In genomic region chr14:89430271-89430620, GRCh38 we compare ENCODE assay signal across 9 cellular contexts. TPM values are rescaled to one million over a fixed set of nuclear protein-coding genes. Genes with fewer than 3 reads are reported as not detected.
DNase-seq lines count a peak whose midpoint lies in the region; ATAC-seq, FAIRE-seq and TF ChIP-seq lines count a peak whose summit lies in the region.
"Had no signal": no experiment of that assay in that cellular context is flagged by ENCODE, and none has a peak within 500 bp of the region (broad histone marks: within the 10 kb centered on the region; RNA-seq: fewer than 3 reads in every experiment).

No MANE protein-coding gene starts in this region.

- H3K9ac ChIP-seq in astrocyte (ENCODE audit: low read length) = peak overlapping the region; percentile 63

- no peak overlapping the region for H2AFZ ChIP-seq in astrocyte (ENCODE audit: low read depth, low read length)

- H3K36me3 ChIP-seq in astrocyte (ENCODE audit: insufficient read depth, low read length) (no peaks in the 10 kb centered on the region), neutrophil (no peaks in the 10 kb centered on the region)

- CTCF ChIA-PET in GM10248 (lab: Yijun Ruan, JAX) = interaction anchor here (0.9 to 1.9 kb wide), 5 partner anchors 11 to 375 kb away, joined by 3 to 4 read pairs (median 4); no protein-coding TSS in a partner anchor

- H3K4me1 Mint-ChIP-seq in astrocyte (ENCODE audit: low read depth, unreplicated experiment) = peaks cover 42% of the 10 kb centered on the region

- peaks cover 8% of the 10 kb centered on the region for H3K36me3 Mint-ChIP-seq in astrocyte (ENCODE audit: low read depth, unreplicated experiment)

- H3K27ac Mint-ChIP-seq in astrocyte (ENCODE audit: unreplicated experiment) = peak overlapping the region; percentile 94

- peaks cover 5% of the 10 kb centered on the region for H3K79me2 ChIP-seq in astrocyte (ENCODE audit: insufficient read depth, low read length)

- DNase-seq in astrocyte (ENCODE audit: low read depth) = no peak
- no peak for DNase-seq in GM10248 (ENCODE audit: extremely low spot score)
- DNase-seq in occipital lobe (lab: John Stamatoyannopoulos, UW) = no peak
- DNase-seq: GOT3 had no signal

- no peaks in the 10 kb centered on the region for H3K27me3 Mint-ChIP-seq in astrocyte (ENCODE audit: low read depth, unreplicated experiment)

- H3K4me1 ChIP-seq in astrocyte (ENCODE audit: insufficient read depth, low read length) = peaks cover 37% of the 10 kb centered on the region
- peaks cover 37% of the 10 kb centered on the region in 2 experiments for H3K4me1 ChIP-seq in neutrophil (ENCODE audit: control insufficient read depth in 1 of 2, insufficient read depth in 1 of 2, low read depth in 1 of 2, low read length in 1 of 2)

- no peaks in the 10 kb centered on the region for H3K9me3 ChIP-seq in astrocyte (ENCODE audit: insufficient read depth, low read depth, low read length)
- no peaks in the 10 kb centered on the region for H3K9me3 ChIP-seq in neutrophil

- no peak overlapping the region for H3K4me3 Mint-ChIP-seq in astrocyte (ENCODE audit: unreplicated experiment)

- FAIRE-seq in astrocyte (lab: Jason Lieb, UNC) = no peak

- H3K4me3 ChIP-seq in astrocyte (ENCODE audit: insufficient read depth, low read depth, low read length) (peak overlapping the region; percentile 32), neutrophil (ENCODE audit: low read depth in 1 of 2, low read length in 1 of 2) (peak overlapping the region; percentile 46 to 62)

- H3K4me2 ChIP-seq in astrocyte (ENCODE audit: low read length) = peak overlapping the region; percentile 74

- H3K27ac ChIP-seq in astrocyte (ENCODE audit: low read depth, low read length) = peak overlapping the region; percentile 72
- peak overlapping the region; percentile 88 for H3K27ac ChIP-seq in neutrophil

- no peak for TF ChIP-seq CTCF in astrocyte (IDR thresholded peaks at IDR 0.05; ENCODE audit: insufficient read depth, low read depth, low read length)
- no peak for TF ChIP-seq CTCF in neutrophil (IDR thresholded peaks at IDR 0.05)
- TF ChIP-seq CTCF in GM10248 (IDR thresholded peaks at IDR 0.05; ENCODE audit: control extremely low read depth, extremely low read depth, low read depth, missing control alignments) = no peak

- H3K9me3 Mint-ChIP-seq in astrocyte (ENCODE audit: unreplicated experiment) = no peaks in the 10 kb centered on the region

- H4K20me1 ChIP-seq in astrocyte (ENCODE audit: insufficient read depth, low read length) = no peaks in the 10 kb centered on the region

- H3K27me3 ChIP-seq in astrocyte (ENCODE audit: insufficient read depth, low read length) (no peaks in the 10 kb centered on the region), neutrophil (no peaks in the 10 kb centered on the region)

- ATAC-seq in GM18511 (IDR thresholded peaks at IDR 0.05; ENCODE audit: unreplicated experiment) (peak; percentile 9), HG02970 (IDR thresholded peaks at IDR 0.05; ENCODE audit: low FRiP score, unreplicated experiment) (peak; percentile 3), HG02642 (IDR thresholded peaks at IDR 0.05; ENCODE audit: poor library complexity, unreplicated experiment) (no peak), HG02571 (IDR thresholded peaks at IDR 0.05; ENCODE audit: unreplicated experiment) (no peak)

- POLR2A ChIA-PET in GM10248 (lab: Yijun Ruan, JAX) = interaction anchor here (0.6 to 1.6 kb wide), 2 partner anchors 20 to 125 kb away, joined by 3 to 4 read pairs; no protein-coding TSS in a partner anchor

RNA-seq across cellular contexts. Expression of gene FOXN3, which starts 13.2 kb away (rescaled TPM):
- 105 and 122 TPM in 2 replicates for total RNA-seq in astrocyte
- 36.8 TPM for total RNA-seq in occipital lobe

Comparison
In these comparisons a context has a peak if more than half of its experiments do, and no peak if none do; other contexts are left out.
1. ATAC-seq: peak in GM18511 (single experiment) and HG02970 (single experiment); none in HG02642 (single experiment) and HG02571 (single experiment).